In the genomic region with DNA sequence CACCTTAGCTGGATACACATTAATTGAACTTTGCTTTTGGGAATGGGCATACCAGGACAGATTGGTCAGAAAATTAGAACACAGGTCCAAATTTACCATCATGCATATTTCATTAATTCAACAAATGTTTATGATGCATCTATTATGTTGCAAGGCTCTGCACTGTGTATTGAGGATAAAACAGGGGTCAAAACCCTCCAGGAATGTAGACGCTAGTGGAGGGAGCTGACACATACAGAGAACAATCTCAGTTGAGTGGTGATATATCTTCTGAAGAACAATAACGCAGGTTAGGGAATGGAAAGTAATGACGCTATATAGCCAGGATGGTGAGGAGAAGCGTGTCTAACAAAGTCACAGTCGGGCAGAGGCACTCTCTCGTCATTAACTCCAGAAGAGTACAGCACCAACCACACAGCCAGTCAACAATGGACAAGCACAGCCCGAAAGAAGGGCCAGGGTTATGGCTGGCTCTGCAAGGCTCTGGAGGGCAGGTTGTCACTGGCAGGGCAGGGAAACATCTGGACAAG, we compare ENCODE assay signal across 14 cellular contexts. TPM values are rescaled to one million over a fixed set of nuclear protein-coding genes. Genes with fewer than 3 reads are reported as not detected.
DNase-seq lines count a peak whose midpoint lies in the region; ATAC-seq and TF ChIP-seq lines count a peak whose summit lies in the region.
"Had no signal": no experiment of that assay in that cellular context is flagged by ENCODE, and none has a peak within 500 bp of the region (broad histone marks: within the 10 kb centered on the region; RNA-seq: fewer than 3 reads in every experiment).

No MANE protein-coding gene starts in this region.

- H3K4me3 ChIP-seq in left ventricle myocardium inferior (peak overlapping the region; percentile 84), left lung (peak overlapping the region in 1 of 2 donors; percentile 77), upper lobe of right lung (peak overlapping the region; percentile 62)
- H3K4me3 ChIP-seq: cardiac muscle cell had no signal

- H3K4me1 ChIP-seq in left ventricle myocardium inferior (peaks cover 69% of the 10 kb centered on the region), left lung (peaks cover 0 to 76% of the 10 kb centered on the region in 2 donors), upper lobe of right lung (peaks cover 33% of the 10 kb centered on the region)
- H3K4me1 ChIP-seq: BE2C had no signal

- no peak for ATAC-seq in left cardiac atrium
- no peak for ATAC-seq in left lung
- ATAC-seq in upper lobe of right lung = no peak

- H3K4me3 Mint-ChIP-seq in activated T-helper 1 cell treated with anti-CD3 and anti-CD28 coated beads, Interleukin-12 subunit alpha, Interleukin-12 subunit beta, Interleukin-2, Interleukin-4 antibody, amounts not matched to agents 30 ng/mL and 10 ng/mL and 1 ng/mL, durations not matched to agents 14 hours and 24 hours and 36 hours = peak overlapping the region; percentile 87

- H3K36me3 ChIP-seq in left ventricle myocardium inferior (no peaks in the 10 kb centered on the region), left lung (no peaks in the 10 kb centered on the region), upper lobe of right lung (no peaks in the 10 kb centered on the region)
- H3K36me3 ChIP-seq: BE2C, cardiac muscle cell had no signal

- no peaks in the 10 kb centered on the region for H3K9me3 ChIP-seq in left ventricle myocardium inferior (replicated peaks)
- H3K9me3 ChIP-seq in left lung = no peaks in the 10 kb centered on the region
- no peaks in the 10 kb centered on the region for H3K9me3 ChIP-seq in upper lobe of right lung
- H3K9me3 ChIP-seq: BE2C had no signal

- no peak for DNase-seq in left ventricle myocardium inferior
- no peak for DNase-seq in left cardiac atrium
- no peak for DNase-seq in activated T-helper 1 cell treated with anti-CD3 and anti-CD28 coated beads, Interleukin-12 subunit alpha, Interleukin-12 subunit beta, Interleukin-2, Interleukin-4 antibody, amounts not matched to agents 30 ng/mL and 10 ng/mL and 1 ng/mL, durations not matched to agents 14 hours and 24 hours and 36 hours (ENCODE audit: low spot score)
- DNase-seq in left lung = no peak
- DNase-seq in upper lobe of right lung = no peak
- DNase-seq in SKM-1 treated with dmso at 0.1 percent for 144 hours (lab: John Stamatoyannopoulos, UW; ENCODE audit: unreplicated experiment) = no peak
- no peak for DNase-seq in activated gamma-delta T cell treated with Interleukin-2 at 50 U/mL for 16 hours
- no peak for DNase-seq in activated gamma-delta T cell (lab: John Stamatoyannopoulos, UW)
- DNase-seq: BE2C; NCI-H1105 treated with DMSO at 0.1 percent for 48 hours; NCI-H446 treated with DMSO at 0.1 percent for 48 hours; RPMI8226; stimulated activated CD4-positive, alpha-beta T cell treated with anti-CD3 and anti-CD28 coated beads, Interleukin-2, amount 100 ng/mL, for 48 hours had no signal

- peaks cover 42% of the 10 kb centered on the region for H3K36me3 Mint-ChIP-seq in activated T-helper 1 cell treated with anti-CD3 and anti-CD28 coated beads, Interleukin-12 subunit alpha, Interleukin-12 subunit beta, Interleukin-2, Interleukin-4 antibody, amounts not matched to agents 30 ng/mL and 10 ng/mL and 1 ng/mL, durations not matched to agents 14 hours and 24 hours and 36 hours (ENCODE audit: low read depth)

- H3K4me1 Mint-ChIP-seq in activated T-helper 1 cell treated with anti-CD3 and anti-CD28 coated beads, Interleukin-12 subunit alpha, Interleukin-12 subunit beta, Interleukin-2, Interleukin-4 antibody, amounts not matched to agents 30 ng/mL and 10 ng/mL and 1 ng/mL, durations not matched to agents 14 hours and 24 hours and 36 hours (ENCODE audit: low read depth) = peaks cover 81% of the 10 kb centered on the region

- TF ChIP-seq CTCF in left ventricle myocardium inferior (IDR thresholded peaks at IDR 0.05; ENCODE audit: borderline replicate concordance) (no peak), left lung (IDR thresholded peaks at IDR 0.05) (no peak), upper lobe of right lung (IDR thresholded peaks at IDR 0.05) (no peak)

- peaks cover 5% of the 10 kb centered on the region for H3K27me3 Mint-ChIP-seq in activated T-helper 1 cell treated with anti-CD3 and anti-CD28 coated beads, Interleukin-12 subunit alpha, Interleukin-12 subunit beta, Interleukin-2, Interleukin-4 antibody, amounts not matched to agents 30 ng/mL and 10 ng/mL and 1 ng/mL, durations not matched to agents 14 hours and 24 hours and 36 hours (ENCODE audit: insufficient read depth)

- H3K9me3 Mint-ChIP-seq in activated T-helper 1 cell treated with anti-CD3 and anti-CD28 coated beads, Interleukin-12 subunit alpha, Interleukin-12 subunit beta, Interleukin-2, Interleukin-4 antibody, amounts not matched to agents 30 ng/mL and 10 ng/mL and 1 ng/mL, durations not matched to agents 14 hours and 24 hours and 36 hours = no peaks in the 10 kb centered on the region

- H3K27ac ChIP-seq in left ventricle myocardium inferior (replicated peaks) (peak overlapping the region; percentile 95), left lung (peak overlapping the region; percentile 90 to 99), upper lobe of right lung (peak overlapping the region; percentile 94)
- H3K27ac ChIP-seq: cardiac muscle cell had no signal

- intact Hi-C loops in left ventricle myocardium inferior (cut with micrococcal nuclease) = no loop called here
- intact Hi-C loops in left cardiac atrium (cut with DNase I) = no loop called here
- intact Hi-C loops in activated T-helper 1 cell treated with anti-CD3 and anti-CD28 coated beads, Interleukin-12 subunit alpha, Interleukin-12 subunit beta, Interleukin-2, Interleukin-4 antibody, amounts not matched to agents 30 ng/mL and 10 ng/mL and 1 ng/mL, durations not matched to agents 14 hours and 24 hours and 36 hours (cut with micrococcal nuclease) = loop anchor here (5.0 kb wide), 2 partner anchors 470 to 525 kb away; no protein-coding TSS in a partner anchor
- intact Hi-C loops in left lung (cut with DNase I) = no loop called here
- intact Hi-C loops in upper lobe of right lung (cut with DNase I) = no loop called here

- H3K27me3 ChIP-seq in left ventricle myocardium inferior (ENCODE audit: low read depth) (peaks cover 30% of the 10 kb centered on the region), left lung (peaks cover 0 to 30% of the 10 kb centered on the region in 2 donors), upper lobe of right lung (no peaks in the 10 kb centered on the region)

- no peak overlapping the region for H3K27ac Mint-ChIP-seq in activated T-helper 1 cell treated with anti-CD3 and anti-CD28 coated beads, Interleukin-12 subunit alpha, Interleukin-12 subunit beta, Interleukin-2, Interleukin-4 antibody, amounts not matched to agents 30 ng/mL and 10 ng/mL and 1 ng/mL, durations not matched to agents 14 hours and 24 hours and 36 hours

RNA-seq across cellular contexts. Expression of gene FLI1, which starts 3.8 kb away (rescaled TPM):
- 16.4 TPM for total RNA-seq in left ventricle myocardium inferior
- total RNA-seq in left cardiac atrium = 10 to 100 TPM; 22.1 to 27.9 TPM
- total RNA-seq in activated T-helper 1 cell treated with anti-CD3 and anti-CD28 coated beads, Interleukin-12 subunit alpha, Interleukin-12 subunit beta, Interleukin-2, Interleukin-4 antibody, amounts not matched to agents 30 ng/mL and 10 ng/mL and 1 ng/mL, durations not matched to agents 14 hours and 24 hours and 36 hours = 40.7 and 41.5 TPM in 2 replicates
- total RNA-seq in left lung = 10 to 100 TPM; 27.4 to 53.8 TPM
- total RNA-seq in upper lobe of right lung = 69.7 TPM
